1 cellular context compared by ENCODE assay signal in the genomic region with DNA sequence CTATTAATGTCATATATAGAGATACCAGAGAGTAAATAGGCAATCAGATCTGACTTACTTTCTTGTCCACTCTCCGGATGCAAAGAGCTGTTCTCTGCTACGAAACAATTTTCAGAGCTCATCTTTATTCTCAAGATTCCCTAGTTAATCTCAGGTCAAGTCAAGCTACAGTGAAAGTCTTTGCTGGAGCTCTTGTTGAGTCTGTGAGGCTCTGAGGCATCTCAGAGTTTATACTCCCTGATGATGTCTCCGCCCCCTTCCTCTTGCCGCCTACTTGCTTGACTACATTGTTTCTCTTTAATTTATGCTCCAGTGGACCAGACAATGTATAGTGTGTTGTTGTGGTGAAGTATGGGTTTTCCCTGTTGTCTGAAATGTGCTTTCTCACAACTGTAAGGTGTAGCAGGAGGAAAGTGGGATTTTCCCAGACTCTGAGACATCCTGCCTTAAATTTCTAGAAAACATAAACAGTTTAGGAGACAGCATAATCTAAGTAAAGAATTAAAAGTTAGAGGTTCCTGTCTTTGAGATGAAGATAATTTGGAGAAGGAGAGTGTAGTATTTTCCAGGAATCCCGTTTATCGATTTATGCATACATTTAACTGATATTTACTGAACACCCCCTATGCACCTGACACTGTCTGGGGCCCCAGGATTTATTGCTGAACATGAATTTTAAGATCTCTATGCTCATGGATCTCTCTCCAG.
A peak's percentile ranks its signal among the peaks of the same experiment; 100 is the strongest.
TF ChIP-seq lines count a peak whose summit lies in the region.

A gene (minus strand): TSS at position 203 of the 708 bp plus-strand sequence. CDS start 81 bp downstream, at position 122.

TF ChIP-seq in K562, 482 proteins besides CTCF, POLR2A, EP300 and RAD21 (continued from another document and continues in another):
- TF ChIP-seq, protein P1, sequence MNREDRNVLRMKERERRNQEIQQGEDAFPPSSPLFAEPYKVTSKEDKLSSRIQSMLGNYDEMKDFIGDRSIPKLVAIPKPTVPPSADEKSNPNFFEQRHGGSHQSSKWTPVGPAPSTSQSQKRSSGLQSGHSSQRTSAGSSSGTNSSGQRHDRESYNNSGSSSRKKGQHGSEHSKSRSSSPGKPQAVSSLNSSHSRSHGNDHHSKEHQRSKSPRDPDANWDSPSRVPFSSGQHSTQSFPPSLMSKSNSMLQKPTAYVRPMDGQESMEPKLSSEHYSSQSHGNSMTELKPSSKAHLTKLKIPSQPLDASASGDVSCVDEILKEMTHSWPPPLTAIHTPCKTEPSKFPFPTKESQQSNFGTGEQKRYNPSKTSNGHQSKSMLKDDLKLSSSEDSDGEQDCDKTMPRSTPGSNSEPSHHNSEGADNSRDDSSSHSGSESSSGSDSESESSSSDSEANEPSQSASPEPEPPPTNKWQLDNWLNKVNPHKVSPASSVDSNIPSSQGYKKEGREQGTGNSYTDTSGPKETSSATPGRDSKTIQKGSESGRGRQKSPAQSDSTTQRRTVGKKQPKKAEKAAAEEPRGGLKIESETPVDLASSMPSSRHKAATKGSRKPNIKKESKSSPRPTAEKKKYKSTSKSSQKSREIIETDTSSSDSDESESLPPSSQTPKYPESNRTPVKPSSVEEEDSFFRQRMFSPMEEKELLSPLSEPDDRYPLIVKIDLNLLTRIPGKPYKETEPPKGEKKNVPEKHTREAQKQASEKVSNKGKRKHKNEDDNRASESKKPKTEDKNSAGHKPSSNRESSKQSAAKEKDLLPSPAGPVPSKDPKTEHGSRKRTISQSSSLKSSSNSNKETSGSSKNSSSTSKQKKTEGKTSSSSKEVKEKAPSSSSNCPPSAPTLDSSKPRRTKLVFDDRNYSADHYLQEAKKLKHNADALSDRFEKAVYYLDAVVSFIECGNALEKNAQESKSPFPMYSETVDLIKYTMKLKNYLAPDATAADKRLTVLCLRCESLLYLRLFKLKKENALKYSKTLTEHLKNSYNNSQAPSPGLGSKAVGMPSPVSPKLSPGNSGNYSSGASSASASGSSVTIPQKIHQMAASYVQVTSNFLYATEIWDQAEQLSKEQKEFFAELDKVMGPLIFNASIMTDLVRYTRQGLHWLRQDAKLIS (CRISPR knock-in tag; IDR thresholded peaks at IDR 0.05) = peak; percentile 82; the same call in 1 of the 2 replicates
- TF ChIP-seq TRIM28 (IDR thresholded peaks at IDR 0.05) (no peak), TAF15 (IDR thresholded peaks at IDR 0.05; ENCODE audit: low read depth, low read length) (no peak), ZNF311 (CRISPR knock-in tag; IDR thresholded peaks at IDR 0.05) (no peak), ZNF75A (CRISPR knock-in tag; IDR thresholded peaks at IDR 0.05) (no peak), GTF2F1 (IDR thresholded peaks at IDR 0.05; ENCODE audit: low read depth, low read length) (no peak), EZH2 (IDR thresholded peaks at IDR 0.05; ENCODE audit: borderline replicate concordance, low read depth, low read length) (no peak), POU5F1 (IDR thresholded peaks at IDR 0.05; ENCODE audit: borderline replicate concordance, low read depth, low read length, partially characterized antibody) (no peak), NFIX (CRISPR knock-in tag; IDR thresholded peaks at IDR 0.05; ENCODE audit: low read depth) (no peak), CHD2 (IDR thresholded peaks at IDR 0.05; ENCODE audit: low read depth, low read length) (no peak), ZNF12 (CRISPR knock-in tag; IDR thresholded peaks at IDR 0.05) (no peak), HLTF (IDR thresholded peaks at IDR 0.05) (no peak), ZNF274 (IDR thresholded peaks at IDR 0.05; ENCODE audit: borderline replicate concordance, low read depth, low read length) (no peak), MCM2 (IDR thresholded peaks at IDR 0.05; ENCODE audit: low read depth) (no peak), YY1 (IDR thresholded peaks at IDR 0.05; ENCODE audit: borderline replicate concordance in 1 of 3, control insufficient read depth in 1 of 3, extremely low read depth in 1 of 3, insufficient read depth in 3 of 3, insufficient read length in 1 of 3, insufficient replicate concordance in 2 of 3, low read depth in 1 of 3, low read length in 2 of 3) (peak in 1 of 3 experiments; percentile 15), CBX3 (IDR thresholded peaks at IDR 0.05; ENCODE audit: borderline replicate concordance in 1 of 2, low read length in 2 of 2) (no peak), POLR2H (tag; IDR thresholded peaks at IDR 0.05; ENCODE audit: low read depth) (peak; percentile 98), TAF1 (IDR thresholded peaks at IDR 0.05; ENCODE audit: control insufficient read depth, extremely low read depth, insufficient read depth, low read length, severe bottlenecking) (peak; percentile 84), TCF7L2 (IDR thresholded peaks at IDR 0.05; ENCODE audit: low read depth, low read length) (no peak), POLR2AphosphoS2 (IDR thresholded peaks at IDR 0.05; ENCODE audit: low read length) (peak; percentile 85), ARNT (IDR thresholded peaks at IDR 0.05) (no peak), ZKSCAN8 (CRISPR knock-in tag; IDR thresholded peaks at IDR 0.05) (no peak), NCOA2 (IDR thresholded peaks at IDR 0.05; ENCODE audit: partially characterized antibody in 2 of 2) (no peak), TBL1XR1 (IDR thresholded peaks at IDR 0.05; ENCODE audit: low read length in 2 of 2) (0 out of 4 replicates have a peak, but pooled peaks of 1 of the 2 experiments have one; percentile 29)
- TF ChIP-seq, protein P2, sequence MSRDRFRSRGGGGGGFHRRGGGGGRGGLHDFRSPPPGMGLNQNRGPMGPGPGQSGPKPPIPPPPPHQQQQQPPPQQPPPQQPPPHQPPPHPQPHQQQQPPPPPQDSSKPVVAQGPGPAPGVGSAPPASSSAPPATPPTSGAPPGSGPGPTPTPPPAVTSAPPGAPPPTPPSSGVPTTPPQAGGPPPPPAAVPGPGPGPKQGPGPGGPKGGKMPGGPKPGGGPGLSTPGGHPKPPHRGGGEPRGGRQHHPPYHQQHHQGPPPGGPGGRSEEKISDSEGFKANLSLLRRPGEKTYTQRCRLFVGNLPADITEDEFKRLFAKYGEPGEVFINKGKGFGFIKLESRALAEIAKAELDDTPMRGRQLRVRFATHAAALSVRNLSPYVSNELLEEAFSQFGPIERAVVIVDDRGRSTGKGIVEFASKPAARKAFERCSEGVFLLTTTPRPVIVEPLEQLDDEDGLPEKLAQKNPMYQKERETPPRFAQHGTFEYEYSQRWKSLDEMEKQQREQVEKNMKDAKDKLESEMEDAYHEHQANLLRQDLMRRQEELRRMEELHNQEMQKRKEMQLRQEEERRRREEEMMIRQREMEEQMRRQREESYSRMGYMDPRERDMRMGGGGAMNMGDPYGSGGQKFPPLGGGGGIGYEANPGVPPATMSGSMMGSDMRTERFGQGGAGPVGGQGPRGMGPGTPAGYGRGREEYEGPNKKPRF (IDR thresholded peaks at IDR 0.05; ENCODE audit: low read depth, low read length) = no peak
- TF ChIP-seq, protein P3, sequence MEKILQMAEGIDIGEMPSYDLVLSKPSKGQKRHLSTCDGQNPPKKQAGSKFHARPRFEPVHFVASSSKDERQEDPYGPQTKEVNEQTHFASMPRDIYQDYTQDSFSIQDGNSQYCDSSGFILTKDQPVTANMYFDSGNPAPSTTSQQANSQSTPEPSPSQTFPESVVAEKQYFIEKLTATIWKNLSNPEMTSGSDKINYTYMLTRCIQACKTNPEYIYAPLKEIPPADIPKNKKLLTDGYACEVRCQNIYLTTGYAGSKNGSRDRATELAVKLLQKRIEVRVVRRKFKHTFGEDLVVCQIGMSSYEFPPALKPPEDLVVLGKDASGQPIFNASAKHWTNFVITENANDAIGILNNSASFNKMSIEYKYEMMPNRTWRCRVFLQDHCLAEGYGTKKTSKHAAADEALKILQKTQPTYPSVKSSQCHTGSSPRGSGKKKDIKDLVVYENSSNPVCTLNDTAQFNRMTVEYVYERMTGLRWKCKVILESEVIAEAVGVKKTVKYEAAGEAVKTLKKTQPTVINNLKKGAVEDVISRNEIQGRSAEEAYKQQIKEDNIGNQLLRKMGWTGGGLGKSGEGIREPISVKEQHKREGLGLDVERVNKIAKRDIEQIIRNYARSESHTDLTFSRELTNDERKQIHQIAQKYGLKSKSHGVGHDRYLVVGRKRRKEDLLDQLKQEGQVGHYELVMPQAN (IDR thresholded peaks at IDR 0.05; ENCODE audit: borderline replicate concordance) = no peak
- TF ChIP-seq, protein P4, sequence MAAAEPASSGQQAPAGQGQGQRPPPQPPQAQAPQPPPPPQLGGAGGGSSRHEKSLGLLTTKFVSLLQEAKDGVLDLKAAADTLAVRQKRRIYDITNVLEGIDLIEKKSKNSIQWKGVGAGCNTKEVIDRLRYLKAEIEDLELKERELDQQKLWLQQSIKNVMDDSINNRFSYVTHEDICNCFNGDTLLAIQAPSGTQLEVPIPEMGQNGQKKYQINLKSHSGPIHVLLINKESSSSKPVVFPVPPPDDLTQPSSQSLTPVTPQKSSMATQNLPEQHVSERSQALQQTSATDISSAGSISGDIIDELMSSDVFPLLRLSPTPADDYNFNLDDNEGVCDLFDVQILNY (CRISPR knock-in tag; IDR thresholded peaks at IDR 0.05) = no peak
- TF ChIP-seq, protein P5, sequence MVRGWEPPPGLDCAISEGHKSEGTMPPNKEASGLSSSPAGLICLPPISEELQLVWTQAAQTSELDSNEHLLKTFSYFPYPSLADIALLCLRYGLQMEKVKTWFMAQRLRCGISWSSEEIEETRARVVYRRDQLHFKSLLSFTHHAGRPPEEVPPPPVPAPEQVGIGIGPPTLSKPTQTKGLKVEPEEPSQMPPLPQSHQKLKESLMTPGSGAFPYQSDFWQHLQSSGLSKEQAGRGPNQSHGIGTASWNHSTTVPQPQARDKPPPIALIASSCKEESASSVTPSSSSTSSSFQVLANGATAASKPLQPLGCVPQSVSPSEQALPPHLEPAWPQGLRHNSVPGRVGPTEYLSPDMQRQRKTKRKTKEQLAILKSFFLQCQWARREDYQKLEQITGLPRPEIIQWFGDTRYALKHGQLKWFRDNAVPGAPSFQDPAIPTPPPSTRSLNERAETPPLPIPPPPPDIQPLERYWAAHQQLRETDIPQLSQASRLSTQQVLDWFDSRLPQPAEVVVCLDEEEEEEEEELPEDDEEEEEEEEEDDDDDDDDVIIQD (CRISPR knock-in tag; IDR thresholded peaks at IDR 0.05) = no peak
- TF ChIP-seq, protein P6, sequence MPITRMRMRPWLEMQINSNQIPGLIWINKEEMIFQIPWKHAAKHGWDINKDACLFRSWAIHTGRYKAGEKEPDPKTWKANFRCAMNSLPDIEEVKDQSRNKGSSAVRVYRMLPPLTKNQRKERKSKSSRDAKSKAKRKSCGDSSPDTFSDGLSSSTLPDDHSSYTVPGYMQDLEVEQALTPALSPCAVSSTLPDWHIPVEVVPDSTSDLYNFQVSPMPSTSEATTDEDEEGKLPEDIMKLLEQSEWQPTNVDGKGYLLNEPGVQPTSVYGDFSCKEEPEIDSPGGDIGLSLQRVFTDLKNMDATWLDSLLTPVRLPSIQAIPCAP (CRISPR knock-in tag; IDR thresholded peaks at IDR 0.05; ENCODE audit: borderline replicate concordance) = no peak
- TF ChIP-seq, protein P7, sequence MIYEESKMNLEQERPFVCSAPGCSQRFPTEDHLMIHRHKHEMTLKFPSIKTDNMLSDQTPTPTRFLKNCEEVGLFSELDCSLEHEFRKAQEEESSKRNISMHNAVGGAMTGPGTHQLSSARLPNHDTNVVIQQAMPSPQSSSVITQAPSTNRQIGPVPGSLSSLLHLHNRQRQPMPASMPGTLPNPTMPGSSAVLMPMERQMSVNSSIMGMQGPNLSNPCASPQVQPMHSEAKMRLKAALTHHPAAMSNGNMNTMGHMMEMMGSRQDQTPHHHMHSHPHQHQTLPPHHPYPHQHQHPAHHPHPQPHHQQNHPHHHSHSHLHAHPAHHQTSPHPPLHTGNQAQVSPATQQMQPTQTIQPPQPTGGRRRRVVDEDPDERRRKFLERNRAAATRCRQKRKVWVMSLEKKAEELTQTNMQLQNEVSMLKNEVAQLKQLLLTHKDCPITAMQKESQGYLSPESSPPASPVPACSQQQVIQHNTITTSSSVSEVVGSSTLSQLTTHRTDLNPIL (CRISPR knock-in tag; IDR thresholded peaks at IDR 0.05) = no peak
- TF ChIP-seq, protein P8, sequence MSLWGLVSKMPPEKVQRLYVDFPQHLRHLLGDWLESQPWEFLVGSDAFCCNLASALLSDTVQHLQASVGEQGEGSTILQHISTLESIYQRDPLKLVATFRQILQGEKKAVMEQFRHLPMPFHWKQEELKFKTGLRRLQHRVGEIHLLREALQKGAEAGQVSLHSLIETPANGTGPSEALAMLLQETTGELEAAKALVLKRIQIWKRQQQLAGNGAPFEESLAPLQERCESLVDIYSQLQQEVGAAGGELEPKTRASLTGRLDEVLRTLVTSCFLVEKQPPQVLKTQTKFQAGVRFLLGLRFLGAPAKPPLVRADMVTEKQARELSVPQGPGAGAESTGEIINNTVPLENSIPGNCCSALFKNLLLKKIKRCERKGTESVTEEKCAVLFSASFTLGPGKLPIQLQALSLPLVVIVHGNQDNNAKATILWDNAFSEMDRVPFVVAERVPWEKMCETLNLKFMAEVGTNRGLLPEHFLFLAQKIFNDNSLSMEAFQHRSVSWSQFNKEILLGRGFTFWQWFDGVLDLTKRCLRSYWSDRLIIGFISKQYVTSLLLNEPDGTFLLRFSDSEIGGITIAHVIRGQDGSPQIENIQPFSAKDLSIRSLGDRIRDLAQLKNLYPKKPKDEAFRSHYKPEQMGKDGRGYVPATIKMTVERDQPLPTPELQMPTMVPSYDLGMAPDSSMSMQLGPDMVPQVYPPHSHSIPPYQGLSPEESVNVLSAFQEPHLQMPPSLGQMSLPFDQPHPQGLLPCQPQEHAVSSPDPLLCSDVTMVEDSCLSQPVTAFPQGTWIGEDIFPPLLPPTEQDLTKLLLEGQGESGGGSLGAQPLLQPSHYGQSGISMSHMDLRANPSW (CRISPR knock-in tag; IDR thresholded peaks at IDR 0.05) = no peak
